Comparison of ENCODE assay signal across 12 cellular contexts in genomic region chr10:64091889-64092288, GRCh38.
DNase-seq lines count a peak whose midpoint lies in the region; ATAC-seq and TF ChIP-seq lines count a peak whose summit lies in the region.
"Had no signal": no experiment of that assay in that cellular context is flagged by ENCODE, and none has a peak within 500 bp of the region (broad histone marks: within the 10 kb centered on the region; RNA-seq: fewer than 3 reads in every experiment).

No MANE protein-coding gene starts in this region.

- CTCF ChIA-PET in A673 (lab: Charles Lee), result no interaction called here
- CTCF ChIA-PET in CD4-positive, alpha-beta T cell (lab: Charles Lee), result no interaction called here

- no peaks in the 10 kb centered on the region for H3K79me1 ChIP-seq in neuronal stem cell (ENCODE audit: low read depth, low read length)

- peak; percentile 43; the same call in 1 of the 3 replicates for ATAC-seq in SK-N-SH treated with all-trans-retinoic acid at 6 μM for 48 hours
- no peak for ATAC-seq in CD4-positive, alpha-beta T cell (ENCODE audit: poor library complexity)
- ATAC-seq: pancreas had no signal

- H3K4me3 Mint-ChIP-seq in CD4-positive, alpha-beta T cell, result no peak overlapping the region

- no peaks in the 10 kb centered on the region for H3K4me1 Mint-ChIP-seq in CD4-positive, alpha-beta T cell (ENCODE audit: low read depth)

- no peak overlapping the region for H3K18ac ChIP-seq in neuronal stem cell (ENCODE audit: low read length)

- no peak overlapping the region for H3K4me2 ChIP-seq in neuronal stem cell (ENCODE audit: insufficient read depth, low read length, poor library complexity, severe bottlenecking)

- H3K4me1 ChIP-seq in A673 (ENCODE audit: insufficient read depth, low read length, poor library complexity, severe bottlenecking) (no peaks in the 10 kb centered on the region), neuronal stem cell (ENCODE audit: control insufficient read depth in 2 of 2, insufficient read depth in 1 of 2, low read depth in 1 of 2, low read length in 2 of 2) (no peaks in the 10 kb centered on the region)
- H3K4me1 ChIP-seq: esophagus muscularis mucosa, pancreas had no signal

- H3K27me3 ChIP-seq in A673 (replicated peaks; ENCODE audit: insufficient read depth, low read depth, low read length, poor library complexity) (no peaks in the 10 kb centered on the region), neuronal stem cell (ENCODE audit: control insufficient read depth in 3 of 3, insufficient read depth in 3 of 3, low read depth in 1 of 3, low read length in 3 of 3) (no peaks in the 10 kb centered on the region)
- H3K27me3 ChIP-seq in CD4-positive, alpha-beta T cell (ENCODE audit: control insufficient read depth, insufficient read depth, low read length), result no peaks in the 10 kb centered on the region
- H3K27me3 ChIP-seq: esophagus muscularis mucosa, MG63, pancreas had no signal

- no peak overlapping the region for H2AK5ac ChIP-seq in neuronal stem cell (ENCODE audit: low read depth, low read length)

- H3K36me3 ChIP-seq in A673 (ENCODE audit: insufficient read depth, low read length, poor library complexity, severe bottlenecking) (no peaks in the 10 kb centered on the region), neuronal stem cell (replicated peaks in 1 of 2; ENCODE audit: control insufficient read depth in 2 of 2, insufficient read depth in 2 of 2, low read length in 2 of 2) (no peaks in the 10 kb centered on the region)
- H3K36me3 ChIP-seq: esophagus muscularis mucosa, MG63, pancreas had no signal

- no peaks in the 10 kb centered on the region for H3K36me3 Mint-ChIP-seq in CD4-positive, alpha-beta T cell (ENCODE audit: low read depth)

- peak; percentile 50 for TF ChIP-seq CTCF in A673 (conservative IDR thresholded peaks at IDR 0.05; ENCODE audit: low read depth, low read length)
- peak; percentile 14 for TF ChIP-seq CTCF in GM13976 (IDR thresholded peaks at IDR 0.05; ENCODE audit: borderline replicate concordance, control extremely low read depth, extremely low read depth, insufficient read depth, missing control alignments)
- TF ChIP-seq CTCF in CD4-positive, alpha-beta T cell (IDR thresholded peaks at IDR 0.05), result no peak

- no peak overlapping the region for H4K8ac ChIP-seq in neuronal stem cell (ENCODE audit: low read depth, low read length)

- H3K4me3 ChIP-seq in A673 (ENCODE audit: low read depth, low read length, poor library complexity, severe bottlenecking), result no peak overlapping the region
- H3K4me3 ChIP-seq in neuronal stem cell (ENCODE audit: low read length in 2 of 2), result no peak overlapping the region
- H3K4me3 ChIP-seq: esophagus muscularis mucosa, MG63, pancreas had no signal

- H2BK5ac ChIP-seq in neuronal stem cell (ENCODE audit: low read length), result no peak overlapping the region

- intact Hi-C loops in A673 (cut with micrococcal nuclease; ENCODE audit: unreplicated experiment), result no loop called here
- intact Hi-C loops in CD4-positive, alpha-beta T cell (cut with DNase I, micrococcal nuclease), result no loop called here

- no peak overlapping the region for H3K23ac ChIP-seq in neuronal stem cell (ENCODE audit: low read depth, low read length, poor library complexity)

- H3K9me3 Mint-ChIP-seq in CD4-positive, alpha-beta T cell, result no peaks in the 10 kb centered on the region

- H2BK120ac ChIP-seq in neuronal stem cell (ENCODE audit: low read depth, low read length), result no peak overlapping the region

- whole genome bisulfite sequencing in neuronal stem cell (ENCODE audit: extremely low coverage in 2 of 2, insufficient read length in 2 of 2, insufficient replicate concordance in 1 of 2), 2 donors, result no CpG with 5 or more reads among the region's 4 CpGs

- H3K27me3 Mint-ChIP-seq in CD4-positive, alpha-beta T cell, result no peaks in the 10 kb centered on the region

- no peak overlapping the region for H3K27ac Mint-ChIP-seq in CD4-positive, alpha-beta T cell

- peak; percentile 42 for DNase-seq in A673 (ENCODE audit: low spot score)
- no peak for DNase-seq in GM13976 (ENCODE audit: low spot score)
- peak; percentile 65 for DNase-seq in inferior parietal cortex (ENCODE audit: extremely low spot score)
- no peak for DNase-seq in activated CD4-positive, alpha-beta T cell treated with anti-CD3 and anti-CD28 coated beads, Interleukin-2, amount 50 U/mL, for 1 hour
- no peak for DNase-seq in neuronal stem cell (ENCODE audit: low spot score)
- DNase-seq in GOT3 (lab: John Stamatoyannopoulos, UW), result no peak
- no peak for DNase-seq in CD4-positive, alpha-beta T cell
- DNase-seq: H7, MG63, pancreas had no signal

- H3K4ac ChIP-seq in neuronal stem cell (ENCODE audit: low read length), result no peak overlapping the region

- H3K27ac ChIP-seq in A673 (ENCODE audit: low read depth, low read length, poor library complexity, severe bottlenecking) (no peak overlapping the region), neuronal stem cell (replicated peaks; ENCODE audit: low read length) (no peak overlapping the region)
- H3K27ac ChIP-seq in CD4-positive, alpha-beta T cell (ENCODE audit: low read depth, low read length), result no peak overlapping the region
- H3K27ac ChIP-seq: esophagus muscularis mucosa, pancreas had no signal

- POLR2A ChIA-PET in A673 (lab: Charles Lee; ENCODE audit: low non-redundant PET), result no interaction called here
- POLR2A ChIA-PET in CD4-positive, alpha-beta T cell (lab: Charles Lee), result no interaction called here

- no peak overlapping the region for H2AFZ ChIP-seq in neuronal stem cell (ENCODE audit: low read length)

- no peak overlapping the region for H3K9ac ChIP-seq in neuronal stem cell (ENCODE audit: low read depth, low read length, poor library complexity)

- BruUV-seq in A673 (replicated peaks; lab: Mats Ljungman, UMichigan), result no TSS peak

- H3K9me3 ChIP-seq in A673 (ENCODE audit: low read depth, low read length, poor library complexity, severe bottlenecking), result no peaks in the 10 kb centered on the region
- no peaks in the 10 kb centered on the region for H3K9me3 ChIP-seq in neuronal stem cell (replicated peaks in 1 of 2; ENCODE audit: control insufficient read depth in 2 of 2, insufficient read depth in 1 of 2, low read depth in 1 of 2, low read length in 2 of 2)
- no peaks in the 10 kb centered on the region for H3K9me3 ChIP-seq in CD4-positive, alpha-beta T cell (ENCODE audit: control insufficient read depth, low read length)
- H3K9me3 ChIP-seq: esophagus muscularis mucosa, MG63, pancreas had no signal

- no peak overlapping the region for H3K14ac ChIP-seq in neuronal stem cell (ENCODE audit: low read length)

- H2BK12ac ChIP-seq in neuronal stem cell (ENCODE audit: low read length), result no peak overlapping the region

- H2BK15ac ChIP-seq in neuronal stem cell (ENCODE audit: low read length), result no peak overlapping the region

- in situ Hi-C loops in GM13976 (cut with MboI; ENCODE audit: low sequenced_read_pairs, unreplicated experiment), result no loop called here

- no peak overlapping the region for H4K91ac ChIP-seq in neuronal stem cell (ENCODE audit: low read depth, low read length, poor library complexity)

TF ChIP-seq in SK-N-SH treated with all-trans-retinoic acid at 6 μM for 48 hours, 23 proteins besides CTCF, POLR2A, EP300 and RAD21 (continues in another document):
- TF ChIP-seq ISL1 (CRISPR knock-in tag; IDR thresholded peaks at IDR 0.05) (no peak), ZNF8 (CRISPR knock-in tag; IDR thresholded peaks at IDR 0.05) (no peak), ZC3H10 (CRISPR knock-in tag; IDR thresholded peaks at IDR 0.05) (no peak), TOX (CRISPR knock-in tag; IDR thresholded peaks at IDR 0.05; ENCODE audit: borderline replicate concordance) (no peak), ZFP30 (CRISPR knock-in tag; IDR thresholded peaks at IDR 0.05) (no peak), GLIS3 (CRISPR knock-in tag; IDR thresholded peaks at IDR 0.05) (no peak), POU6F1 (CRISPR knock-in tag; IDR thresholded peaks at IDR 0.05; ENCODE audit: borderline replicate concordance, low read depth) (no peak), CREB5 (CRISPR knock-in tag; IDR thresholded peaks at IDR 0.05; ENCODE audit: low read depth) (no peak), ESRRG (CRISPR knock-in tag; IDR thresholded peaks at IDR 0.05) (no peak), ARNTL (CRISPR knock-in tag; IDR thresholded peaks at IDR 0.05; ENCODE audit: borderline replicate concordance, low read depth) (no peak)

Comparison
In these comparisons a context has a peak if more than half of its experiments do, and no peak if none do; other contexts are left out.
1. DNase-seq: peak in A673 (single experiment) and inferior parietal cortex (single experiment); none in GM13976 (single experiment), activated CD4-positive, alpha-beta T cell treated with anti-CD3 and anti-CD28 coated beads, Interleukin-2, amount 50 U/mL, for 1 hour (single experiment), neuronal stem cell (single experiment), GOT3 (single experiment) and CD4-positive, alpha-beta T cell (0 of 10).